1 cellular context compared by ENCODE assay signal in the genomic region with DNA sequence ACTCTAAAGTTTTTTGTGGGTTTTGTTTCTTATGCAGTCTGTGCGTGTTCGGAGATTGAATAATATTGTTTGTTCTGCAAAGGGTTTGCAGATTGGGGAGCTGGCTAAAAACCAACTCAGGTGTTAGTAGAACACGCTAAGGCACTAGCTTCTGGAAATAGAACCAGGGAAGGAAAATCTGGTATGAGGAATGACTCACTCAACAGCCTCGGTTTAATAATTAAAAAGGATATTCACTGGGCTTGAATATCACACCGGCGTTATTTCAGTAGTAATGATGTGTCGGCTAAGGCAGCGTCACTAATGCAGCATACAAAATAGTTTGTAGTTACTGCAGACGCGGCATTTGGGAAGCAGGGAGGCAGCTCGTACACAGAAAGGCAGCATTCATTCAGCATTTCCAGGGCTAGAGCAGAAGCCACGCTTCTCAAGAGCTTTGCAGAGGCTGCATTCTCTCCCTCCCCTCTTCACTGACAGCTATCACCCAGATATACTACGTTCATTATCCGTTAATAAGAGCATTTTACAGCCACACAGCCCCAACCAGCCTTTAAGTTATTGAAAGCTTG.
TF ChIP-seq lines count a peak whose summit lies in the region.

No MANE protein-coding gene starts in this region.

TF ChIP-seq in IMR-90, 13 proteins besides CTCF, POLR2A, EP300 and RAD21:
- TF ChIP-seq, protein P1, sequence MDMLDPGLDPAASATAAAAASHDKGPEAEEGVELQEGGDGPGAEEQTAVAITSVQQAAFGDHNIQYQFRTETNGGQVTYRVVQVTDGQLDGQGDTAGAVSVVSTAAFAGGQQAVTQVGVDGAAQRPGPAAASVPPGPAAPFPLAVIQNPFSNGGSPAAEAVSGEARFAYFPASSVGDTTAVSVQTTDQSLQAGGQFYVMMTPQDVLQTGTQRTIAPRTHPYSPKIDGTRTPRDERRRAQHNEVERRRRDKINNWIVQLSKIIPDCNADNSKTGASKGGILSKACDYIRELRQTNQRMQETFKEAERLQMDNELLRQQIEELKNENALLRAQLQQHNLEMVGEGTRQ (IDR thresholded peaks at IDR 0.05; ENCODE audit: low read depth, low read length), result no peak
- no peak for TF ChIP-seq RCOR1 (IDR thresholded peaks at IDR 0.05; ENCODE audit: insufficient replicate concordance, low read length)
- TF ChIP-seq RFX5 (IDR thresholded peaks at IDR 0.05; ENCODE audit: low read depth, low read length), result no peak
- TF ChIP-seq CEBPB (IDR thresholded peaks at IDR 0.05; ENCODE audit: low read depth, low read length), result no peak
- no peak for TF ChIP-seq SMC3 (IDR thresholded peaks at IDR 0.05; ENCODE audit: low read depth, low read length)
- no peak for TF ChIP-seq BHLHE40 (IDR thresholded peaks at IDR 0.05; ENCODE audit: low read depth, low read length)
- TF ChIP-seq NFE2L2 (IDR thresholded peaks at IDR 0.05; ENCODE audit: low read depth, low read length), result no peak
- TF ChIP-seq MXI1 (IDR thresholded peaks at IDR 0.05; ENCODE audit: borderline replicate concordance, low read depth, low read length), result no peak
- no peak for TF ChIP-seq MAZ (IDR thresholded peaks at IDR 0.05; ENCODE audit: borderline replicate concordance, low read depth, low read length)
- TF ChIP-seq, protein P2, sequence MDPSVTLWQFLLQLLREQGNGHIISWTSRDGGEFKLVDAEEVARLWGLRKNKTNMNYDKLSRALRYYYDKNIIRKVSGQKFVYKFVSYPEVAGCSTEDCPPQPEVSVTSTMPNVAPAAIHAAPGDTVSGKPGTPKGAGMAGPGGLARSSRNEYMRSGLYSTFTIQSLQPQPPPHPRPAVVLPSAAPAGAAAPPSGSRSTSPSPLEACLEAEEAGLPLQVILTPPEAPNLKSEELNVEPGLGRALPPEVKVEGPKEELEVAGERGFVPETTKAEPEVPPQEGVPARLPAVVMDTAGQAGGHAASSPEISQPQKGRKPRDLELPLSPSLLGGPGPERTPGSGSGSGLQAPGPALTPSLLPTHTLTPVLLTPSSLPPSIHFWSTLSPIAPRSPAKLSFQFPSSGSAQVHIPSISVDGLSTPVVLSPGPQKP (IDR thresholded peaks at IDR 0.05; ENCODE audit: borderline replicate concordance, low read depth, low read length), result no peak
- no peak for TF ChIP-seq MAFK (IDR thresholded peaks at IDR 0.05; ENCODE audit: low read depth, low read length)
- no peak for TF ChIP-seq FOS (IDR thresholded peaks at IDR 0.05; ENCODE audit: low read depth, low read length)
- TF ChIP-seq CHD1 (IDR thresholded peaks at IDR 0.05; ENCODE audit: low read depth, low read length), result no peak
